Comparison of ENCODE assay signal across 8 cellular contexts in genomic region chr7:141585592-141586510, GRCh38. TPM values are rescaled to one million over a fixed set of nuclear protein-coding genes. Genes with fewer than 3 reads are reported as not detected.
DNase-seq lines count a peak whose midpoint lies in the region; ATAC-seq and TF ChIP-seq lines count a peak whose summit lies in the region.

No MANE protein-coding gene starts in this region.

- H3K4me3 ChIP-seq in adipocyte (ENCODE audit: low read length) = peak overlapping the region; percentile 46
- H3K4me3 ChIP-seq in sigmoid colon = no peak overlapping the region

- no peaks in the 10 kb centered on the region for H3K27me3 ChIP-seq in adipocyte (replicated peaks; ENCODE audit: control insufficient read depth, insufficient read depth, low read length)
- no peaks in the 10 kb centered on the region for H3K27me3 ChIP-seq in sigmoid colon

- no peak for TF ChIP-seq EP300 in sigmoid colon (IDR thresholded peaks at IDR 0.05)

- TF ChIP-seq POLR2A in sigmoid colon (IDR thresholded peaks at IDR 0.05) = no peak

- no peak for TF ChIP-seq CTCF in sigmoid colon (IDR thresholded peaks at IDR 0.05)

- DNase-seq in AG08396 (ENCODE audit: low spot score) (peak; percentile 69), adipocyte (ENCODE audit: low read depth) (peak; percentile 79), sigmoid colon (no peak), NCI-H1436 treated with DMSO at 0.1 percent for 48 hours (lab: John Stamatoyannopoulos, UW) (no peak)
- no peak for DNase-seq in effector CD8-positive, alpha-beta T cell (lab: John Stamatoyannopoulos, UW)
- no peak for DNase-seq in activated effector memory CD4-positive, alpha-beta T cell treated with Interleukin-2 at 50 U/mL for 16 hours

- peak overlapping the region in 3 of 4 donors; percentile 18 to 29 (median 20) for H3K27ac ChIP-seq in sigmoid colon

- peak; percentile 90 for ATAC-seq in GM19351 (IDR thresholded peaks at IDR 0.05; ENCODE audit: unreplicated experiment)
- peak; percentile 92 for ATAC-seq in HG03442 (IDR thresholded peaks at IDR 0.05; ENCODE audit: unreplicated experiment)

- WGBS in sigmoid colon, 2 donors = 77 to 79% methylated on average over 6 of the region's 6 CpGs

- no peaks in the 10 kb centered on the region for H3K9me3 ChIP-seq in adipocyte (ENCODE audit: control insufficient read depth, low read length)
- H3K9me3 ChIP-seq in sigmoid colon = no peaks in the 10 kb centered on the region

- H3K4me1 ChIP-seq in adipocyte (ENCODE audit: control insufficient read depth, insufficient read depth, low read length) (peaks cover 28% of the 10 kb centered on the region), sigmoid colon (peaks cover 0 to 16% (median 7%) of the 10 kb centered on the region in 4 donors)

- H3K9ac ChIP-seq in adipocyte (ENCODE audit: low read length) = no peak overlapping the region

- no peaks in the 10 kb centered on the region for H3K36me3 ChIP-seq in adipocyte (ENCODE audit: control insufficient read depth, insufficient read depth, low read length, severe bottlenecking)
- H3K36me3 ChIP-seq in sigmoid colon = no peaks in the 10 kb centered on the region

- intact Hi-C loops in sigmoid colon (cut with DNase I) = no loop called here

RNA-seq across cellular contexts. Expression of gene AGK, which starts 34.6 kb away (rescaled TPM):
- total RNA-seq in sigmoid colon = 10 to 100 TPM; 15.5 to 21.3 (median 19.2) TPM
- 10 to 100 TPM in 1 of 3 donors, 1 to 10 TPM in 2; 7.8 to 12.3 (median 9.2) TPM for polyA plus RNA-seq in sigmoid colon

Comparison
In these comparisons a context has a peak if more than half of its experiments do, and no peak if none do; other contexts are left out.
1. DNase-seq: peak in AG08396 (single experiment) and adipocyte (single experiment); none in sigmoid colon (single experiment), effector CD8-positive, alpha-beta T cell (single experiment), NCI-H1436 treated with DMSO at 0.1 percent for 48 hours (single experiment) and activated effector memory CD4-positive, alpha-beta T cell treated with Interleukin-2 at 50 U/mL for 16 hours (single experiment).